Comparison of ENCODE assay signal across 8 cellular contexts in genomic region chr16:79089735-79090284, GRCh38.
DNase-seq lines count a peak whose midpoint lies in the region; ATAC-seq lines count a peak whose summit lies in the region.

No MANE protein-coding gene starts in this region.

- DNase-seq in CD4-positive, alpha-beta memory T cell = peak; percentile 52 to 67 (median 60)
- peak; percentile 66 for DNase-seq in activated T-helper 1 cell treated with anti-CD3 and anti-CD28 coated beads, Interleukin-12 subunit alpha, Interleukin-12 subunit beta, Interleukin-2, Interleukin-4 antibody, amounts not matched to agents 30 ng/mL and 10 ng/mL and 1 ng/mL, durations not matched to agents 14 hours and 24 hours and 36 hours (ENCODE audit: low spot score)
- no peak for DNase-seq in sciatic nerve (ENCODE audit: low spot score)
- DNase-seq in D341Med (ENCODE audit: low spot score) = no peak

- intact Hi-C loops in CD4-positive, alpha-beta memory T cell (cut with micrococcal nuclease) = loop anchor here (5.0 kb wide), 2 partner anchors 182 to 512 kb away; partner anchors contain the start of gene MAF
- intact Hi-C loops in activated T-helper 1 cell treated with anti-CD3 and anti-CD28 coated beads, Interleukin-12 subunit alpha, Interleukin-12 subunit beta, Interleukin-2, Interleukin-4 antibody, amounts not matched to agents 30 ng/mL and 10 ng/mL and 1 ng/mL, durations not matched to agents 14 hours and 24 hours and 36 hours (cut with micrococcal nuclease) = loop anchor here (1.0 to 5.0 kb wide), 11 partner anchors 14 to 753 kb away; no protein-coding TSS in a partner anchor
- intact Hi-C loops in sciatic nerve (cut with DNase I) = no loop called here

- H3K36me3 Mint-ChIP-seq in CD4-positive, alpha-beta memory T cell = no peaks in the 10 kb centered on the region
- peaks cover 4% of the 10 kb centered on the region for H3K36me3 Mint-ChIP-seq in activated T-helper 1 cell treated with anti-CD3 and anti-CD28 coated beads, Interleukin-12 subunit alpha, Interleukin-12 subunit beta, Interleukin-2, Interleukin-4 antibody, amounts not matched to agents 30 ng/mL and 10 ng/mL and 1 ng/mL, durations not matched to agents 14 hours and 24 hours and 36 hours (ENCODE audit: low read depth)

- H3K27me3 Mint-ChIP-seq in CD4-positive, alpha-beta memory T cell = no peaks in the 10 kb centered on the region
- no peaks in the 10 kb centered on the region for H3K27me3 Mint-ChIP-seq in activated T-helper 1 cell treated with anti-CD3 and anti-CD28 coated beads, Interleukin-12 subunit alpha, Interleukin-12 subunit beta, Interleukin-2, Interleukin-4 antibody, amounts not matched to agents 30 ng/mL and 10 ng/mL and 1 ng/mL, durations not matched to agents 14 hours and 24 hours and 36 hours (ENCODE audit: insufficient read depth)

- H3K9me3 Mint-ChIP-seq in CD4-positive, alpha-beta memory T cell = peaks cover 0 to 3% (median 0%) of the 10 kb centered on the region in 8 donors
- peaks cover 13% of the 10 kb centered on the region for H3K9me3 Mint-ChIP-seq in activated T-helper 1 cell treated with anti-CD3 and anti-CD28 coated beads, Interleukin-12 subunit alpha, Interleukin-12 subunit beta, Interleukin-2, Interleukin-4 antibody, amounts not matched to agents 30 ng/mL and 10 ng/mL and 1 ng/mL, durations not matched to agents 14 hours and 24 hours and 36 hours

- CTCF ChIA-PET in CD4-positive, alpha-beta memory T cell (lab: Charles Lee; ENCODE audit: partially characterized antibody) = interaction anchor here (1.8 kb wide), 1 partner anchor 512 kb away, joined by 4 read pairs; no protein-coding TSS in a partner anchor

- H3K9me3 ChIP-seq in CD4-positive, alpha-beta memory T cell (ENCODE audit: control insufficient read depth in 1 of 2, low read length in 2 of 2) = no peaks in the 10 kb centered on the region
- no peaks in the 10 kb centered on the region for H3K9me3 ChIP-seq in KOPT-K1 (ENCODE audit: insufficient read depth, low read length, poor library complexity, severe bottlenecking)

- no peak overlapping the region for H3K27ac ChIP-seq in CD4-positive, alpha-beta memory T cell (ENCODE audit: low read depth, low read length)
- peak overlapping the region; percentile 95 for H3K27ac ChIP-seq in KOPT-K1 (ENCODE audit: low read depth, low read length, poor library complexity, severe bottlenecking)

- POLR2A ChIA-PET in CD4-positive, alpha-beta memory T cell (lab: Charles Lee; ENCODE audit: partially characterized antibody) = interaction anchor here (0.7 to 1.5 kb wide), 2 partner anchors 52 to 510 kb away, joined by 3 to 13 read pairs; partner anchors contain the start of gene MAF

- H3K36me3 ChIP-seq in CD4-positive, alpha-beta memory T cell (ENCODE audit: insufficient read depth, low read length) = no peaks in the 10 kb centered on the region
- H3K36me3 ChIP-seq in KOPT-K1 (ENCODE audit: insufficient read depth, low read length) = no peaks in the 10 kb centered on the region

- H3K4me3 ChIP-seq in CD4-positive, alpha-beta memory T cell (ENCODE audit: low read length in 2 of 2) = peak overlapping the region in 1 of 2 donors; percentile 45

- H3K4me1 ChIP-seq in CD4-positive, alpha-beta memory T cell (ENCODE audit: insufficient read depth, low read length) = peaks cover 55% of the 10 kb centered on the region

- H3K27ac Mint-ChIP-seq in CD4-positive, alpha-beta memory T cell = peak overlapping the region; percentile 65 to 91 (median 80)
- peak overlapping the region; percentile 95 for H3K27ac Mint-ChIP-seq in activated T-helper 1 cell treated with anti-CD3 and anti-CD28 coated beads, Interleukin-12 subunit alpha, Interleukin-12 subunit beta, Interleukin-2, Interleukin-4 antibody, amounts not matched to agents 30 ng/mL and 10 ng/mL and 1 ng/mL, durations not matched to agents 14 hours and 24 hours and 36 hours

- peak overlapping the region; percentile 77 to 92 (median 84) for H3K4me3 Mint-ChIP-seq in CD4-positive, alpha-beta memory T cell
- H3K4me3 Mint-ChIP-seq in activated T-helper 1 cell treated with anti-CD3 and anti-CD28 coated beads, Interleukin-12 subunit alpha, Interleukin-12 subunit beta, Interleukin-2, Interleukin-4 antibody, amounts not matched to agents 30 ng/mL and 10 ng/mL and 1 ng/mL, durations not matched to agents 14 hours and 24 hours and 36 hours = peak overlapping the region; percentile 62

- ATAC-seq in sciatic nerve = peak; percentile 83
- no peak for ATAC-seq in GM21619 (IDR thresholded peaks at IDR 0.05; ENCODE audit: unreplicated experiment)
- ATAC-seq in GM19328 (IDR thresholded peaks at IDR 0.05; ENCODE audit: unreplicated experiment) = no peak
- no peak for ATAC-seq in HG03342 (IDR thresholded peaks at IDR 0.05; ENCODE audit: unreplicated experiment)

- peaks cover 28 to 60% (median 42%) of the 10 kb centered on the region in 4 donors for H3K4me1 Mint-ChIP-seq in CD4-positive, alpha-beta memory T cell
- peaks cover 53% of the 10 kb centered on the region for H3K4me1 Mint-ChIP-seq in activated T-helper 1 cell treated with anti-CD3 and anti-CD28 coated beads, Interleukin-12 subunit alpha, Interleukin-12 subunit beta, Interleukin-2, Interleukin-4 antibody, amounts not matched to agents 30 ng/mL and 10 ng/mL and 1 ng/mL, durations not matched to agents 14 hours and 24 hours and 36 hours (ENCODE audit: low read depth)

- H3K27me3 ChIP-seq in CD4-positive, alpha-beta memory T cell (ENCODE audit: insufficient read depth, low read length) = no peaks in the 10 kb centered on the region

Comparison
In these comparisons a context has a peak if more than half of its experiments do, and no peak if none do; other contexts are left out.
1. DNase-seq: peak in CD4-positive, alpha-beta memory T cell (5 of 5) and activated T-helper 1 cell treated with anti-CD3 and anti-CD28 coated beads, Interleukin-12 subunit alpha, Interleukin-12 subunit beta, Interleukin-2, Interleukin-4 antibody, amounts not matched to agents 30 ng/mL and 10 ng/mL and 1 ng/mL, durations not matched to agents 14 hours and 24 hours and 36 hours (single experiment); none in sciatic nerve (single experiment) and D341Med (single experiment).